13 cellular contexts compared by ENCODE assay signal in the genomic region with DNA sequence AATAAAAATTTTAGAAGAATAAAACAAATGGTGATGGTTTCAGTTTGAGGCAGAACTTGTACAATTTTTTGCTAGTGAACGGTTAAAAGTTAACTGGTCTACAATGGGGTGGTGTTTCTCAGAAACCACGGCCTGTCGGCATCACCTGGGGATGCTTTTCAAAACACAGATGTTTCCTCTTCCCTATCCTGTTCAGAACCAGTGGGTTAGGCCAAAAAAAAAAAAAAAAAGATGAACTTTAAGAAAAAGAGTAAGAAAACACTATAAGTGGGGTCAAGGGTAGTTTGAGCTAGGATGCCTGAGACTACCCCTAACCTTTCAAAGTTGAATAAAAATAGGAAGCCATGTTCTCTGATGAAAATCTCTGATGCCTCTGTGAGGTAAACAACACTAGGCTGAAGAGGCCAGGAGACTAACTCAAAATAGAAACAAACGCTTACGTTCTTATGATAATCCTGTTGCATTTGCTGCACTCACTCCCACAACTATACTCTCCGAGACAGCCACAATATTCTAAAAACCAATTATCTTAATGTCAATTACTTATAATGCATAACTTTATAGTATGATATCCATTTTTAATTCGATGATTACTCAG.
A peak's percentile ranks its signal among the peaks of the same experiment; 100 is the strongest.
DNase-seq lines count a peak whose midpoint lies in the region; ATAC-seq and TF ChIP-seq lines count a peak whose summit lies in the region.
"Had no signal": no experiment of that assay in that cellular context is flagged by ENCODE, and none has a peak within 500 bp of the region (broad histone marks: within the 10 kb centered on the region; RNA-seq: fewer than 3 reads in every experiment).

No MANE protein-coding gene starts in this region.

- peaks cover 37 to 52% of the 10 kb centered on the region in 2 donors for H3K4me1 Mint-ChIP-seq in effector memory CD8-positive, alpha-beta T cell (ENCODE audit: low read depth in 2 of 2)

- H3K4me2 ChIP-seq in OCI-LY3 (ENCODE audit: low read length) = peak overlapping the region; percentile 95

- DNase-seq in stimulated activated naive CD4-positive, alpha-beta T cell (lab: John Stamatoyannopoulos, UW) = peak in 4 of 6 experiments; percentile 21 to 61 (median 48)
- no peak for DNase-seq in stimulated activated naive CD4-positive, alpha-beta T cell treated with Interleukin-2 at 50 U/mL for 16 hours (lab: John Stamatoyannopoulos, UW)
- DNase-seq in effector memory CD8-positive, alpha-beta T cell = no peak
- no peak for DNase-seq in activated CD8-positive, alpha-beta memory T cell treated with anti-CD3 and anti-CD28 coated beads, Interleukin-2, amount 50 U/mL, for 48 hours
- DNase-seq in stimulated activated CD4-positive, alpha-beta T cell treated with anti-CD3 and anti-CD28 coated beads, Interleukin-12 subunit alpha, Interleukin-12 subunit beta, amount 100 ng/mL, for 4 hours = no peak
- DNase-seq: amygdala, islet precursor cell, NCI-H774 had no signal

- TF ChIP-seq CTCF in OCI-LY3 (IDR thresholded peaks at IDR 0.05; ENCODE audit: low read depth, low read length) = no peak

- no peaks in the 10 kb centered on the region for H3K9me3 ChIP-seq in OCI-LY3 (ENCODE audit: insufficient read depth, low read length)

- no peaks in the 10 kb centered on the region for H4K20me1 ChIP-seq in OCI-LY3 (ENCODE audit: insufficient read depth, low read length)

- H3K36me3 ChIP-seq in OCI-LY3 (replicated peaks; ENCODE audit: low read depth, low read length) = peaks cover 28% of the 10 kb centered on the region

- no peak for ATAC-seq in effector memory CD8-positive, alpha-beta T cell (replicated peaks)
- ATAC-seq in GM18867 (IDR thresholded peaks at IDR 0.05; ENCODE audit: unreplicated experiment) = no peak
- ATAC-seq in GM19035 (IDR thresholded peaks at IDR 0.05; ENCODE audit: unreplicated experiment) = no peak
- ATAC-seq: esophagus mucosa had no signal

- H3K27ac Mint-ChIP-seq in effector memory CD8-positive, alpha-beta T cell = peak overlapping the region; percentile 63 to 88
- H3K27ac Mint-ChIP-seq: progenitor cell of endocrine pancreas had no signal

- no peak overlapping the region for H2AFZ ChIP-seq in OCI-LY3 (ENCODE audit: low read depth, low read length)

- H3K36me3 Mint-ChIP-seq in effector memory CD8-positive, alpha-beta T cell (ENCODE audit: insufficient read depth) = peaks cover 43% of the 10 kb centered on the region

- peak overlapping the region; percentile 49 to 94 for H3K4me3 Mint-ChIP-seq in effector memory CD8-positive, alpha-beta T cell

- H3K9ac ChIP-seq in OCI-LY3 (ENCODE audit: low read length) = peak overlapping the region; percentile 95

- H3K4me1 ChIP-seq in OCI-LY3 (ENCODE audit: low read length) = peaks cover 39% of the 10 kb centered on the region

- peaks cover 67% of the 10 kb centered on the region for H3K79me2 ChIP-seq in OCI-LY3 (ENCODE audit: low read length)

- peak overlapping the region; percentile 80 for H3K4me3 ChIP-seq in OCI-LY3 (ENCODE audit: low read length)

- H3K9me3 Mint-ChIP-seq in effector memory CD8-positive, alpha-beta T cell = no peaks in the 10 kb centered on the region

- no peaks in the 10 kb centered on the region for H3K27me3 Mint-ChIP-seq in effector memory CD8-positive, alpha-beta T cell
- H3K27me3 Mint-ChIP-seq: progenitor cell of endocrine pancreas had no signal

- no peaks in the 10 kb centered on the region for H3K27me3 ChIP-seq in OCI-LY3 (ENCODE audit: low read depth, low read length)

- H3K27ac ChIP-seq in OCI-LY3 (ENCODE audit: low read length) = peak overlapping the region; percentile 92

Comparison
In these comparisons a context has a peak if more than half of its experiments do, and no peak if none do; other contexts are left out.
1. DNase-seq: peak in stimulated activated naive CD4-positive, alpha-beta T cell (4 of 6); none in stimulated activated naive CD4-positive, alpha-beta T cell treated with Interleukin-2 at 50 U/mL for 16 hours (single experiment), effector memory CD8-positive, alpha-beta T cell (0 of 3), activated CD8-positive, alpha-beta memory T cell treated with anti-CD3 and anti-CD28 coated beads, Interleukin-2, amount 50 U/mL, for 48 hours (single experiment) and stimulated activated CD4-positive, alpha-beta T cell treated with anti-CD3 and anti-CD28 coated beads, Interleukin-12 subunit alpha, Interleukin-12 subunit beta, amount 100 ng/mL, for 4 hours (single experiment).